In the genomic region with DNA sequence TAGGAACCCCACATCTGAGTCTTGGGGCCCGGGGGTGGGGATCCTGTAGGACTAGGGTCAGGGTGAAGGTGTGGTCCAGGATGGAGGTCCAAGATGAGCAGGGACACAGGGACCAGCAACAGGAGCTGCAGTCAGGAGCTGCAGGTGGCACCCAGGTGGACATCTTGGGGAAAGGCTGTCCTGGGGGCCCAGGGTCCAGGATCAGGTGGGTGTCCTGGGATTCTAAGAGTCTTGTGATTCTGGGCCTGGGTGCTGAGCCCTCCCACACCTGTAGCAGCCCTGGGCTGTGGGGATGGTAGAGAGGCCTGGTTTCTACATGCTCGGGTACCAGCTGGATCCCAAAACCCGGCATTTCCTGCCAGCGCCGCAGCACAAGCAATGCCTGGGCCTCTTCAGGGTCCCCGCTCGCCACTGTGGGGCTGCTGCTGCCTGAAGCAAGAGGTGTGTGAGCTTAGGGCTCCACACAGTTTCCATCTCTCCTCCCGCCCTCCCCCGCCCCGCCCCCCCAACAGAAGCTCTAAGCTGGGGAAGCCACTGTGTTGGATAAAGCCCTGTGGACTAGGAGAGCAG, we compare ENCODE assay signal across 23 cellular contexts. TPM values are rescaled to one million over a fixed set of nuclear protein-coding genes. Genes with fewer than 3 reads are reported as not detected.
"Had no signal": no experiment of that assay in that cellular context is flagged by ENCODE, and none has a peak within 500 bp of the region (broad histone marks: within the 10 kb centered on the region; RNA-seq: fewer than 3 reads in every experiment).

No MANE protein-coding gene starts in this region.

- H3K27me3 ChIP-seq: SJSA1 had no signal

- ATAC-seq: Panc1, PC-3 had no signal

- H3K4me1 ChIP-seq: SJSA1 had no signal

- DNase-seq: IMR-90, Karpas-422, KG1, MG63, NCI-H1092 treated with DMSO at 0.1 percent for 48 hours, NCI-H1436, NCI-H187, NCI-H2029, NCI-H2081 treated with DMSO at 0.1 percent for 48 hours, NCI-H2171, NCI-H226, NCI-H446, NCI-H510A, NCI-H524 treated with DMSO at 0.1 percent for 48 hours, NCI-H69, NCI-H774, PC-3, Right ventricle myocardium superior, SIG-M5 had no signal

- H3K27ac ChIP-seq: SJSA1, SK-N-MC had no signal

- H3K4me3 ChIP-seq: MG63, SJSA1, SK-N-MC had no signal

- H3K9me3 ChIP-seq: MG63, SJSA1 had no signal

RNA-seq across cellular contexts. Expression of a gene that starts 33.2 kb away (rescaled TPM):
- total RNA-seq: HT-29, IMR-90, PC-3, Right ventricle myocardium superior, SJSA1 had no signal
- polyA plus RNA-seq: IMR-90 had no signal
